ENCODE assay signal across 8 cellular contexts in the genomic region with DNA sequence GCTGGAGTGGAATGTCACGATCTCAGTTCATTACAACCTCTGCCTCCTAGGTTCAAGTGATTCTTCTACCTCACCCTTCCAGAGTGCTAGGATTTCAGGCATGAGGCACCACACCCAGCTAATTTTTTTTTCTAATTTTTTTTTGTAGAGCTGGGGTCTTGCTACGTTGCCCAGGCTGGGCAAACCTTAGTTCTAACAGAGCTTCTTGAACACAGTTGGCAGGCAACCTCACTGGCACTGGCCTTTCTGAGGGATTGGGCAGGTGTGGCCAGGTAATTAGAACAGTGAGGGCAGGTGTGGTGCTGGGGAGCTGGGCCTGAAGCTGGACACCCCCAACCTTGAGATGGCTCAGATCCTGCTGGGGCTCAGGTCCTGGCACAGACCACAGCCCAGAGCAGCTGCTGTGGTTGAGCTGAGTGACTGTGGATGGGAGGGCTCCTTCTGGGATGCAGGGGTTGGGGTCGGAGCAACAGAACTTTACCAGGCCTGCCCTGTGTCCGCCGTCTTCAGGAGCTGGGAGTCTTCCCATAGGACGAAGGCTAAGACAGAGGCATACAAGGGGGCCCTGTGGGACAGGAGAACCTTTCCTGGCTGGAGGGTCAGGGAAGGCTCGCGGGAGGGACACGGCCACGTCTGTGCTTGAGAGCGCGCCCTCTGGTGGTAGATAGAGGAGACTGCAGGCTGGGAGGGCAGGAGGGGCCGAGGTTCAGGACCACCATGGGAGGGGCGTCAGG. TPM values are rescaled to one million over a fixed set of nuclear protein-coding genes. Genes with fewer than 3 reads are reported as not detected.
DNase-seq lines count a peak whose midpoint lies in the region; ATAC-seq and TF ChIP-seq lines count a peak whose summit lies in the region.

No MANE protein-coding gene starts in this region.

- peak; percentile 39 for ATAC-seq in activated CD8-positive, alpha-beta T cell treated with anti-CD3 and anti-CD28 coated beads, Interleukin-2, amount 10 ng/mL, durations not matched to agents 7 days and 5 days

- H3K27me3 Mint-ChIP-seq in activated CD8-positive, alpha-beta T cell treated with anti-CD3 and anti-CD28 coated beads, Interleukin-2, amount 10 ng/mL, durations not matched to agents 7 days and 5 days (ENCODE audit: low read depth), result peaks cover 3% of the 10 kb centered on the region

- no peak overlapping the region for H3K4me3 Mint-ChIP-seq in activated CD8-positive, alpha-beta T cell treated with anti-CD3 and anti-CD28 coated beads, Interleukin-2, amount 10 ng/mL, durations not matched to agents 7 days and 5 days

- H4K20me1 ChIP-seq in BLaER1 treated with 17β-estradiol and CSF1 and Interleukin-3, amounts not matched to agents 10 nM and 100 nM, result no peaks in the 10 kb centered on the region
- H4K20me1 ChIP-seq in osteoblast (ENCODE audit: insufficient read depth, low read length), result no peaks in the 10 kb centered on the region

- peak overlapping the region in 9 of 11 experiments; percentile 7 to 83 (median 50); a peak in 14 of 22 replicates for H3K4me2 ChIP-seq in BLaER1 treated with 17β-estradiol and CSF1 and Interleukin-3, amounts not matched to agents 10 nM and 100 nM
- H3K4me2 ChIP-seq in osteoblast (ENCODE audit: insufficient read depth, low read length), result no peak overlapping the region

- H3K4me1 ChIP-seq in BLaER1 treated with 17β-estradiol and CSF1 and Interleukin-3, amounts not matched to agents 10 nM and 100 nM, result peaks cover 0 to 14% (median 10%) of the 10 kb centered on the region in 10 experiments; a peak in 16 of 20 replicates
- H3K4me1 ChIP-seq in osteoblast (ENCODE audit: insufficient read depth, low read length), result no peaks in the 10 kb centered on the region

- TF ChIP-seq CTCF in epithelial cell of esophagus (IDR thresholded peaks at IDR 0.05; ENCODE audit: insufficient read depth, low read depth, low read length, missing control alignments), result peak; percentile 66
- peak; percentile 85 for TF ChIP-seq CTCF in osteoblast (IDR thresholded peaks at IDR 0.05; ENCODE audit: extremely low read depth, low read depth, low read length)

- CTCF ChIA-PET in activated CD8-positive, alpha-beta T cell treated with anti-CD3 and anti-CD28 coated beads, Interleukin-2, amount 10 ng/mL, durations not matched to agents 7 days and 5 days (lab: Charles Lee), result interaction anchor here (0.7 to 4.6 kb wide), 26 partner anchors 8 to 101 kb away, joined by 3 to 65 read pairs (median 5); partner anchors contain the start of gene COL26A1

- POLR2A ChIA-PET in activated CD8-positive, alpha-beta T cell treated with anti-CD3 and anti-CD28 coated beads, Interleukin-2, amount 10 ng/mL, durations not matched to agents 7 days and 5 days (lab: Charles Lee), result no interaction called here

- peaks cover 32 to 42% (median 40%) of the 10 kb centered on the region in 11 experiments for H3K9me3 ChIP-seq in BLaER1 treated with 17β-estradiol and CSF1 and Interleukin-3, amounts not matched to agents 10 nM and 100 nM (replicated peaks in 1 of 11)
- H3K9me3 ChIP-seq in osteoblast (ENCODE audit: low read depth, low read length), result peaks cover 2% of the 10 kb centered on the region

- H3K36me3 ChIP-seq in BLaER1 treated with 17β-estradiol and CSF1 and Interleukin-3, amounts not matched to agents 10 nM and 100 nM, result no peaks in the 10 kb centered on the region
- no peaks in the 10 kb centered on the region for H3K36me3 ChIP-seq in osteoblast (ENCODE audit: insufficient read depth, low read length)

- H3K9ac ChIP-seq in BLaER1 treated with 17β-estradiol and CSF1 and Interleukin-3, amounts not matched to agents 10 nM and 100 nM, result 0 out of 22 replicates have a peak overlapping the region, but pooled peaks of 1 of the 11 experiments have one; percentile 14

- DNase-seq in HuH-7.5 (ENCODE audit: low spot score) (peak; percentile 75), epithelial cell of esophagus (ENCODE audit: low read depth) (no peak), osteoblast (ENCODE audit: insufficient read length, low spot score, missing footprints) (peak; percentile 95), occipital lobe (lab: John Stamatoyannopoulos, UW) (no peak), NCI-H2081 (lab: John Stamatoyannopoulos, UW) (no peak), DMS79 treated with DMSO at 0.1 percent for 48 hours (lab: John Stamatoyannopoulos, UW) (no peak)
- DNase-seq in activated CD8-positive, alpha-beta T cell treated with anti-CD3 and anti-CD28 coated beads, Interleukin-2, amount 10 ng/mL, durations not matched to agents 7 days and 5 days, result peak; percentile 50

- no peak overlapping the region for H3K4me3 ChIP-seq in BLaER1 treated with 17β-estradiol and CSF1 and Interleukin-3, amounts not matched to agents 10 nM and 100 nM
- H3K4me3 ChIP-seq in epithelial cell of esophagus (ENCODE audit: low read length) (no peak overlapping the region), osteoblast (ENCODE audit: insufficient read depth, low read length) (no peak overlapping the region)

- 0 out of 22 replicates have a peak overlapping the region, but pooled peaks of 1 of the 11 experiments have one; percentile 31 for H3K27ac ChIP-seq in BLaER1 treated with 17β-estradiol and CSF1 and Interleukin-3, amounts not matched to agents 10 nM and 100 nM
- no peak overlapping the region for H3K27ac ChIP-seq in osteoblast (ENCODE audit: low read depth, low read length)

- peaks cover 14% of the 10 kb centered on the region for H3K9me3 Mint-ChIP-seq in activated CD8-positive, alpha-beta T cell treated with anti-CD3 and anti-CD28 coated beads, Interleukin-2, amount 10 ng/mL, durations not matched to agents 7 days and 5 days (ENCODE audit: insufficient read depth)

- H2AFZ ChIP-seq in osteoblast (ENCODE audit: low read length), result no peak overlapping the region

- peaks cover 12% of the 10 kb centered on the region for H3K4me1 Mint-ChIP-seq in activated CD8-positive, alpha-beta T cell treated with anti-CD3 and anti-CD28 coated beads, Interleukin-2, amount 10 ng/mL, durations not matched to agents 7 days and 5 days (ENCODE audit: low read depth)

- H3K36me3 Mint-ChIP-seq in activated CD8-positive, alpha-beta T cell treated with anti-CD3 and anti-CD28 coated beads, Interleukin-2, amount 10 ng/mL, durations not matched to agents 7 days and 5 days (ENCODE audit: low read depth), result peaks cover 2% of the 10 kb centered on the region

- H3K79me2 ChIP-seq in osteoblast (ENCODE audit: insufficient read depth, low read length), result no peaks in the 10 kb centered on the region

- no peaks in the 10 kb centered on the region for H3K27me3 ChIP-seq in BLaER1 treated with 17β-estradiol and CSF1 and Interleukin-3, amounts not matched to agents 10 nM and 100 nM
- H3K27me3 ChIP-seq in osteoblast (ENCODE audit: insufficient read depth, low read length), result no peaks in the 10 kb centered on the region

- H3K27ac Mint-ChIP-seq in activated CD8-positive, alpha-beta T cell treated with anti-CD3 and anti-CD28 coated beads, Interleukin-2, amount 10 ng/mL, durations not matched to agents 7 days and 5 days, result peak overlapping the region; percentile 44

RNA-seq across cellular contexts. Expression of gene COL26A1, which starts 48.2 kb away (rescaled TPM):
- total RNA-seq in activated CD8-positive, alpha-beta T cell treated with anti-CD3 and anti-CD28 coated beads, Interleukin-2, amount 10 ng/mL, durations not matched to agents 7 days and 5 days, result not detected
- total RNA-seq in osteoblast (not detected in 2 replicates), occipital lobe (3.4 TPM)

Comparison
In these comparisons a context has a peak if more than half of its experiments do, and no peak if none do; other contexts are left out.
1. DNase-seq: peak in HuH-7.5 (single experiment), activated CD8-positive, alpha-beta T cell treated with anti-CD3 and anti-CD28 coated beads, Interleukin-2, amount 10 ng/mL, durations not matched to agents 7 days and 5 days (single experiment) and osteoblast (single experiment); none in epithelial cell of esophagus (single experiment), occipital lobe (single experiment), NCI-H2081 (0 of 2) and DMS79 treated with DMSO at 0.1 percent for 48 hours (single experiment).